13 cellular contexts compared by ENCODE assay signal in genomic region chr3:112647122-112647521, GRCh38. TPM values are rescaled to one million over a fixed set of nuclear protein-coding genes. Genes with fewer than 3 reads are reported as not detected.
DNase-seq lines count a peak whose midpoint lies in the region; ATAC-seq, FAIRE-seq and TF ChIP-seq lines count a peak whose summit lies in the region.
"Had no signal": no experiment of that assay in that cellular context is flagged by ENCODE, and none has a peak within 500 bp of the region (broad histone marks: within the 10 kb centered on the region; RNA-seq: fewer than 3 reads in every experiment).

No MANE protein-coding gene starts in this region.

- FAIRE-seq in RCC 7860 (lab: Jason Lieb, UNC), result peak; percentile 96
- FAIRE-seq: TTC549 had no signal

- H3F3A ChIP-seq in neural progenitor cell (ENCODE audit: low read depth), result peaks cover 3% of the 10 kb centered on the region

- no peaks in the 10 kb centered on the region for H3K9me3 ChIP-seq in neural progenitor cell (ENCODE audit: low read depth)

- H3K4me1 Mint-ChIP-seq in neural progenitor cell, result peaks cover 11% of the 10 kb centered on the region

- no peak overlapping the region for H3K27ac Mint-ChIP-seq in neural progenitor cell
- H3K27ac Mint-ChIP-seq: activated T-helper 2 cell treated with anti-CD3 and anti-CD28 coated beads, Interferon-gamma antibody, Interleukin-2, Interleukin-4, amounts not matched to agents 10 μg/mL and 5 μg/mL and 100 μg/mL, durations not matched to agents 14 hours and 24 hours and 36 hours; stimulated activated naive CD8-positive, alpha-beta T cell treated with anti-CD3 and anti-CD28 coated beads, Interleukin-15, Interleukin-2, amounts not matched to agents 100 ng/mL and 50 ng/mL, for 24 hours had no signal

- H3K27me3 Mint-ChIP-seq in neural progenitor cell (ENCODE audit: insufficient read depth, low read depth), result peaks cover 3% of the 10 kb centered on the region

- H3K4me3 Mint-ChIP-seq in neural progenitor cell, result no peak overlapping the region
- H3K4me3 Mint-ChIP-seq: stimulated activated naive CD8-positive, alpha-beta T cell treated with anti-CD3 and anti-CD28 coated beads, Interleukin-15, Interleukin-2, amounts not matched to agents 100 ng/mL and 50 ng/mL, for 24 hours had no signal

- no peak for TF ChIP-seq CTCF in fibroblast of pulmonary artery (IDR thresholded peaks at IDR 0.05; ENCODE audit: low read length, missing control alignments)
- TF ChIP-seq CTCF in neural progenitor cell (IDR thresholded peaks at IDR 0.05), result no peak

- DNase-seq in EL (peak; percentile 96), RCC 7860 (ENCODE audit: low spot score) (peak; percentile 99), fibroblast of pulmonary artery (ENCODE audit: low read depth) (peak; percentile 94), neural progenitor cell (ENCODE audit: low spot score) (peak; percentile 52), epidermal melanocyte (ENCODE audit: insufficient read length, low spot score) (no peak), DMS79 treated with DMSO at 0.1 percent for 48 hours (lab: John Stamatoyannopoulos, UW) (no peak)
- no peak for DNase-seq in stimulated activated CD4-positive, alpha-beta T cell treated with anti-CD3 and anti-CD28 coated beads, Interleukin-2, amount 100 ng/mL, for 24 hours
- DNase-seq: GDM1, NCI-H524 treated with DMSO at 0.1 percent for 48 hours had no signal

- no peaks in the 10 kb centered on the region for H3K36me3 ChIP-seq in neural progenitor cell

- H3K9me3 Mint-ChIP-seq in neural progenitor cell, result peaks cover 3% of the 10 kb centered on the region
- H3K9me3 Mint-ChIP-seq: activated T-helper 2 cell treated with anti-CD3 and anti-CD28 coated beads, Interferon-gamma antibody, Interleukin-2, Interleukin-4, amounts not matched to agents 10 μg/mL and 5 μg/mL and 100 μg/mL, durations not matched to agents 14 hours and 24 hours and 36 hours; stimulated activated naive CD8-positive, alpha-beta T cell treated with anti-CD3 and anti-CD28 coated beads, Interleukin-15, Interleukin-2, amounts not matched to agents 100 ng/mL and 50 ng/mL, for 24 hours had no signal

- no peaks in the 10 kb centered on the region for H3K79me2 ChIP-seq in neural progenitor cell (ENCODE audit: low read depth)

- peak overlapping the region; percentile 63 for H2AFZ ChIP-seq in neural progenitor cell (replicated peaks)

- ATAC-seq in GM21390 (IDR thresholded peaks at IDR 0.05; ENCODE audit: unreplicated experiment), result no peak

- H3K27ac ChIP-seq in neural progenitor cell, result no peak overlapping the region

- H3K9ac ChIP-seq in neural progenitor cell, result no peak overlapping the region

- no peaks in the 10 kb centered on the region for H3K36me3 Mint-ChIP-seq in neural progenitor cell

- H3K27me3 ChIP-seq in neural progenitor cell, result no peaks in the 10 kb centered on the region

- H4K20me1 ChIP-seq in neural progenitor cell (ENCODE audit: low read depth), result no peaks in the 10 kb centered on the region

- peak overlapping the region; percentile 20 for H3K4me2 ChIP-seq in neural progenitor cell

- H3K4me1 ChIP-seq in neural progenitor cell, result peaks cover 33% of the 10 kb centered on the region

- H3K4me3 ChIP-seq in fibroblast of pulmonary artery (replicated peaks; ENCODE audit: low read depth, low read length) (no peak overlapping the region), neural progenitor cell (no peak overlapping the region)

RNA-seq across cellular contexts. Expression of gene CCDC80, which starts 6.2 kb away (rescaled TPM):
- 14.7 and 21.5 TPM in 2 replicates for total RNA-seq in neural progenitor cell (ENCODE audit: low replicate concordance)
- total RNA-seq: activated T-helper 2 cell treated with anti-CD3 and anti-CD28 coated beads, Interferon-gamma antibody, Interleukin-2, Interleukin-4, amounts not matched to agents 10 μg/mL and 5 μg/mL and 100 μg/mL, durations not matched to agents 14 hours and 24 hours and 36 hours had no signal

Comparison
In these comparisons a context has a peak if more than half of its experiments do, and no peak if none do; other contexts are left out.
1. DNase-seq: peak in EL (single experiment), RCC 7860 (single experiment), fibroblast of pulmonary artery (single experiment) and neural progenitor cell (single experiment); none in epidermal melanocyte (single experiment), DMS79 treated with DMSO at 0.1 percent for 48 hours (single experiment) and stimulated activated CD4-positive, alpha-beta T cell treated with anti-CD3 and anti-CD28 coated beads, Interleukin-2, amount 100 ng/mL, for 24 hours (0 of 2).